Comparison of ENCODE assay signal across 14 cellular contexts in genomic region chr20:63934271-63935068, GRCh38. TPM values are rescaled to one million over a fixed set of nuclear protein-coding genes. Genes with fewer than 3 reads are reported as not detected.
DNase-seq lines count a peak whose midpoint lies in the region; ATAC-seq and TF ChIP-seq lines count a peak whose summit lies in the region.
"Had no signal": no experiment of that assay in that cellular context is flagged by ENCODE, and none has a peak within 500 bp of the region (broad histone marks: within the 10 kb centered on the region; RNA-seq: fewer than 3 reads in every experiment).

No MANE protein-coding gene starts in this region.

- H3K4me3 Mint-ChIP-seq in CD14-positive monocyte (no peak overlapping the region), nephron (no peak overlapping the region)
- H3K4me3 Mint-ChIP-seq: activated naive CD8-positive, alpha-beta T cell treated with anti-CD3 and anti-CD28 coated beads, Interleukin-2, amount 10 ng/mL, durations not matched to agents 7 days and 5 days; memory B cell had no signal

- TF ChIP-seq CTCF in CD14-positive monocyte (IDR thresholded peaks at IDR 0.05) (peak; percentile 45), nephron (IDR thresholded peaks at IDR 0.05; ENCODE audit: unreplicated experiment in 3 of 3) (peak; percentile 24 to 44 (median 33)), uterus (IDR thresholded peaks at IDR 0.05) (no peak), omental fat pad (IDR thresholded peaks at IDR 0.05) (no peak), stomach (IDR thresholded peaks at IDR 0.05) (peak in 1 of 7 experiments; percentile 16)

- H3K27me3 ChIP-seq in uterus (no peaks in the 10 kb centered on the region), stomach (no peaks in the 10 kb centered on the region)

- peaks cover 58 to 86% of the 10 kb centered on the region in 2 donors for H3K36me3 Mint-ChIP-seq in CD14-positive monocyte
- H3K36me3 Mint-ChIP-seq in nephron (ENCODE audit: low read depth), result peaks cover 54% of the 10 kb centered on the region

- H3K9me3 Mint-ChIP-seq in CD14-positive monocyte (peaks cover 0 to 6% (median 0%) of the 10 kb centered on the region in 7 donors), nephron (no peaks in the 10 kb centered on the region)
- H3K9me3 Mint-ChIP-seq: activated naive CD8-positive, alpha-beta T cell treated with anti-CD3 and anti-CD28 coated beads, Interleukin-2, amount 10 ng/mL, durations not matched to agents 7 days and 5 days; memory B cell had no signal

- H3K27me3 Mint-ChIP-seq in CD14-positive monocyte (ENCODE audit: low read depth in 3 of 3), result peaks cover 0 to 3% (median 0%) of the 10 kb centered on the region in 3 donors
- H3K27me3 Mint-ChIP-seq in nephron (ENCODE audit: low read depth), result no peaks in the 10 kb centered on the region
- H3K27me3 Mint-ChIP-seq: activated naive CD8-positive, alpha-beta T cell treated with anti-CD3 and anti-CD28 coated beads, Interleukin-2, amount 10 ng/mL, durations not matched to agents 7 days and 5 days; memory B cell had no signal

- H3K36me3 ChIP-seq in uterus (no peaks in the 10 kb centered on the region), stomach (peaks cover 52 to 98% (median 89%) of the 10 kb centered on the region in 4 donors)

- H3K27ac ChIP-seq in uterus, result no peak overlapping the region
- no peak overlapping the region for H3K27ac ChIP-seq in stomach

- H3K4me1 Mint-ChIP-seq in CD14-positive monocyte (peaks cover 13% of the 10 kb centered on the region), nephron (peaks cover 5% of the 10 kb centered on the region)

- H3K27ac Mint-ChIP-seq in CD14-positive monocyte, result peak overlapping the region in 5 of 7 donors; percentile 7 to 75 (median 30)
- no peak overlapping the region for H3K27ac Mint-ChIP-seq in nephron
- H3K27ac Mint-ChIP-seq: memory B cell had no signal

- WGBS in stomach, 5 donors, result 84 to 88% (median 84%) methylated on average over 37 of the region's 37 CpGs

- intact Hi-C loops in CD14-positive monocyte (cut with micrococcal nuclease) (no loop called here), uterus (cut with DNase I; ENCODE audit: low total_unique reads) (no loop called here), stomach (cut with DNase I; ENCODE audit: low total_unique reads) (no loop called here)

- no peak for DNase-seq in CD14-positive monocyte (ENCODE audit: low spot score)
- peak; percentile 9 to 14 for DNase-seq in Kasumi-1 (lab: John Stamatoyannopoulos, UW)
- DNase-seq in ecto neural progenitor cell (ENCODE audit: low spot score), result peak; percentile 69
- no peak for DNase-seq in uterus
- no peak for DNase-seq in NCI-H82 (lab: John Stamatoyannopoulos, UW)
- no peak for DNase-seq in omental fat pad (ENCODE audit: low spot score)
- DNase-seq in stomach, result no peak
- DNase-seq: activated CD4-positive, alpha-beta T cell treated with anti-CD3 and anti-CD28 coated beads for 4 hours; activated naive CD8-positive, alpha-beta T cell treated with anti-CD3 and anti-CD28 coated beads, Interleukin-2, amount 10 ng/mL, durations not matched to agents 7 days and 5 days; DMS53; GOT3; NCI-H1092 had no signal

- no peak for ATAC-seq in omental fat pad (ENCODE audit: low FRiP score)

- H3K9me3 ChIP-seq in uterus, result no peaks in the 10 kb centered on the region
- no peaks in the 10 kb centered on the region for H3K9me3 ChIP-seq in stomach

- no peak overlapping the region for H3K4me3 ChIP-seq in uterus
- no peak overlapping the region for H3K4me3 ChIP-seq in stomach

- no peak for TF ChIP-seq EP300 in stomach (IDR thresholded peaks at IDR 0.05)

- no peak for TF ChIP-seq POLR2A in uterus (IDR thresholded peaks at IDR 0.05)
- TF ChIP-seq POLR2A in stomach (IDR thresholded peaks at IDR 0.05), result no peak

- no peaks in the 10 kb centered on the region for H3K4me1 ChIP-seq in uterus
- H3K4me1 ChIP-seq in stomach, result peaks cover 6 to 36% (median 24%) of the 10 kb centered on the region in 4 donors

RNA-seq across cellular contexts. Expression of gene UCKL1, which starts 21.7 kb away (rescaled TPM):
- polyA plus RNA-seq in CD14-positive monocyte (10 to 100 TPM; 10.9 to 14.5 TPM), stomach (10 to 100 TPM; 17.7 to 60.5 (median 24.0) TPM)
- total RNA-seq in uterus (10 to 100 TPM; 21.8 to 64.6 (median 23.5) TPM), omental fat pad (10 to 100 TPM; 25.7 to 48.9 (median 30.3) TPM), stomach (100 to 1,000 TPM in 1 of 5 donors, 10 to 100 TPM in 4; 20.9 to 107 (median 36.8) TPM)

RNA-seq across cellular contexts. Expression of gene ZNF512B, which starts 35.3 kb away (rescaled TPM):
- polyA plus RNA-seq in CD14-positive monocyte (under 1 TPM in 1 of 2 donors, not detected in 1; 0.10 TPM), stomach (1 to 10 TPM; 3.5 to 7.6 (median 6.3) TPM)
- total RNA-seq in uterus (10 to 100 TPM in 3 of 4 donors, 1 to 10 TPM in 1; 4.7 to 23.3 (median 17.4) TPM), omental fat pad (1 to 10 TPM; 6.4 to 9.8 (median 7.2) TPM), stomach (10 to 100 TPM in 2 of 5 donors, 1 to 10 TPM in 3; 6.1 to 12.1 (median 9.2) TPM)

RNA-seq across cellular contexts. Expression of gene DNAJC5, which starts 39.5 kb away (rescaled TPM):
- polyA plus RNA-seq in CD14-positive monocyte, result 1 to 10 TPM; 5.9 to 7.4 TPM
- 10 to 100 TPM; 10.9 to 39.8 (median 25.6) TPM for total RNA-seq in uterus
- total RNA-seq in omental fat pad, result 10 to 100 TPM; 29.9 to 56.3 (median 45.4) TPM
- 10 to 100 TPM; 23.7 to 60.1 (median 52.7) TPM for total RNA-seq in stomach
- 10 to 100 TPM; 23.1 to 26.4 (median 25.6) TPM for polyA plus RNA-seq in stomach

RNA-seq across cellular contexts. Expression of gene SAMD10, which starts 45.0 kb away (rescaled TPM):
- under 1 TPM; 0.34 to 0.67 TPM for polyA plus RNA-seq in CD14-positive monocyte
- total RNA-seq in uterus, result 1 to 10 TPM in 2 of 4 donors, under 1 TPM in 1, not detected in 1; 0.83 to 7.6 (median 1.2) TPM
- total RNA-seq in omental fat pad, result 1 to 10 TPM in 1 of 4 donors, under 1 TPM in 2, not detected in 1; 0.48 to 1.2 (median 0.84) TPM
- 10 to 100 TPM in 2 of 5 donors, 1 to 10 TPM in 3; 2.9 to 68.1 (median 9.4) TPM for total RNA-seq in stomach
- polyA plus RNA-seq in stomach, result 1 to 10 TPM; 4.9 to 6.6 (median 6.3) TPM

RNA-seq across cellular contexts. Expression of gene PRPF6, which starts 46.5 kb away (rescaled TPM):
- polyA plus RNA-seq in CD14-positive monocyte (10 to 100 TPM; 34.5 to 47.7 TPM), stomach (10 to 100 TPM; 27.0 to 44.2 (median 39.6) TPM)
- total RNA-seq in uterus (10 to 100 TPM; 28.5 to 73.0 (median 69.6) TPM), omental fat pad (10 to 100 TPM; 34.7 to 43.8 (median 40.2) TPM), stomach (10 to 100 TPM; 30.4 to 67.4 (median 39.7) TPM)

Comparison
In these comparisons a context has a peak if more than half of its experiments do, and no peak if none do; other contexts are left out.
1. DNase-seq: peak in Kasumi-1 (2 of 2) and ecto neural progenitor cell (single experiment); none in CD14-positive monocyte (single experiment), uterus (0 of 2), NCI-H82 (single experiment), omental fat pad (single experiment) and stomach (single experiment).
2. H3K27ac Mint-ChIP-seq: peak in CD14-positive monocyte (5 of 7); none in nephron (0 of 3).
3. CTCF ChIP-seq: peak in CD14-positive monocyte (single experiment) and nephron (3 of 3); none in uterus (0 of 4) and omental fat pad (0 of 3).